ENCODE assay signal across 11 cellular contexts in genomic region chr3:72255191-72255590, GRCh38.
DNase-seq lines count a peak whose midpoint lies in the region; ATAC-seq, FAIRE-seq and TF ChIP-seq lines count a peak whose summit lies in the region.
"Had no signal": no experiment of that assay in that cellular context is flagged by ENCODE, and none has a peak within 500 bp of the region (broad histone marks: within the 10 kb centered on the region; RNA-seq: fewer than 3 reads in every experiment).

No MANE protein-coding gene starts in this region.

- no peaks in the 10 kb centered on the region for H3F3A ChIP-seq in MM.1S (ENCODE audit: insufficient read depth, low read length)

- no peak for FAIRE-seq in K562 (lab: Jason Lieb, UNC)

- BruUV-seq in K562 (replicated peaks; lab: Mats Ljungman, UMichigan), result no TSS peak

- DNase-seq in K562 (ENCODE audit: extremely low read depth in 1 of 4, low spot score in 3 of 4) (no peak), hepatocyte (ENCODE audit: low spot score) (peak; percentile 40), stomach (peak; percentile 48), MM.1S (no peak), gastrocnemius medialis (no peak)
- DNase-seq: activated CD4-positive, alpha-beta T cell treated with anti-CD3 and anti-CD28 coated beads, Interleukin-2, amount 10 ng/mL, durations not matched to agents 24 days and 14 days; activated naive CD8-positive, alpha-beta T cell treated with anti-CD3 and anti-CD28 coated beads, Interleukin-2, amount 10 ng/mL, durations not matched to agents 7 days and 5 days; midbrain; NCI-H187 treated with DMSO at 0.1 percent for 48 hours had no signal

- POLR2A ChIA-PET in K562 (lab: Yijun Ruan, JAX), result no interaction called here

- no peak overlapping the region for H3K27ac ChIP-seq in K562 (ENCODE audit: extremely low read depth, low read depth, low read length)
- peak overlapping the region; percentile 54 for H3K27ac ChIP-seq in hepatocyte
- H3K27ac ChIP-seq in stomach, result peak overlapping the region in 3 of 5 donors; percentile 61 to 74 (median 71)
- H3K27ac ChIP-seq in MM.1S (ENCODE audit: low read length), result no peak overlapping the region
- H3K27ac ChIP-seq in gastrocnemius medialis, result no peak overlapping the region

- ATAC-seq in K562 (no peak), GM21529 (IDR thresholded peaks at IDR 0.05; ENCODE audit: unreplicated experiment) (no peak), gastrocnemius medialis (no peak)

- intact Hi-C loops in K562 (cut with micrococcal nuclease) (no loop called here), stomach (cut with DNase I; ENCODE audit: low total_unique reads) (no loop called here), gastrocnemius medialis (cut with DNase I; ENCODE audit: low total_unique reads) (no loop called here)

- H3K4me3 ChIP-seq in K562 (no peak overlapping the region), hepatocyte (no peak overlapping the region), stomach (no peak overlapping the region), MM.1S (ENCODE audit: low read length) (no peak overlapping the region), gastrocnemius medialis (no peak overlapping the region)

- TF ChIP-seq EP300 in Ishikawa (IDR thresholded peaks at IDR 0.05; ENCODE audit: borderline replicate concordance) (no peak), K562 (IDR thresholded peaks at IDR 0.05; ENCODE audit: low read length) (no peak), stomach (IDR thresholded peaks at IDR 0.05) (no peak)

- H3K4me1 ChIP-seq in K562 (replicated peaks in 1 of 2; ENCODE audit: control insufficient read depth in 2 of 2, insufficient read depth in 2 of 2, low read length in 2 of 2) (peaks cover 3 to 8% of the 10 kb centered on the region in 2 experiments; a peak in 4 of 5 replicates), hepatocyte (ENCODE audit: insufficient read depth) (peaks cover 28% of the 10 kb centered on the region), stomach (peaks cover 16 to 39% (median 26%) of the 10 kb centered on the region in 4 donors), MM.1S (ENCODE audit: low read length) (peaks cover 17% of the 10 kb centered on the region), gastrocnemius medialis (no peaks in the 10 kb centered on the region)

- H3K9me2 ChIP-seq in hepatocyte (replicated peaks; ENCODE audit: insufficient read depth) (no peaks in the 10 kb centered on the region), MM.1S (replicated peaks; ENCODE audit: insufficient read depth, low read length) (no peaks in the 10 kb centered on the region)

- CTCF ChIA-PET in K562 (lab: Yijun Ruan, JAX; ENCODE audit: low intra/inter-chr PET ratio), result no interaction called here

- no peaks in the 10 kb centered on the region for H3K9me1 ChIP-seq in K562 (ENCODE audit: control insufficient read depth, insufficient read depth, low read length)

- H3K79me2 ChIP-seq in K562 (ENCODE audit: control insufficient read depth, insufficient read depth, low read length), result no peaks in the 10 kb centered on the region
- H3K79me2 ChIP-seq in hepatocyte, result no peaks in the 10 kb centered on the region
- no peaks in the 10 kb centered on the region for H3K79me2 ChIP-seq in MM.1S (ENCODE audit: low read length)

- TF ChIP-seq CTCF in K562 (IDR thresholded peaks at IDR 0.05 in 2 of 3, conservative IDR thresholded peaks at IDR 0.05 in 1 of 3; ENCODE audit: insufficient read depth in 2 of 3, low read depth in 1 of 3, low read length in 3 of 3) (no peak), hepatocyte (IDR thresholded peaks at IDR 0.05; ENCODE audit: poor library complexity) (no peak), stomach (IDR thresholded peaks at IDR 0.05) (no peak), MM.1S (IDR thresholded peaks at IDR 0.05; ENCODE audit: low read length) (no peak), gastrocnemius medialis (IDR thresholded peaks at IDR 0.05 in 4 of 5, conservative IDR thresholded peaks at IDR 0.05 in 1 of 5) (no peak)

- H3K4me2 ChIP-seq in K562 (ENCODE audit: insufficient read depth, low read length), result no peak overlapping the region
- peak overlapping the region; percentile 50 for H3K4me2 ChIP-seq in hepatocyte
- no peak overlapping the region for H3K4me2 ChIP-seq in MM.1S (ENCODE audit: low read depth, low read length)

- H3K9ac ChIP-seq in K562 (ENCODE audit: insufficient read depth in 1 of 2, low read depth in 2 of 2, low read length in 2 of 2) (no peak overlapping the region), MM.1S (ENCODE audit: low read length) (no peak overlapping the region)

- no peaks in the 10 kb centered on the region for H4K20me1 ChIP-seq in K562 (replicated peaks; ENCODE audit: control insufficient read depth, insufficient read depth, low read length)
- H4K20me1 ChIP-seq in hepatocyte (ENCODE audit: insufficient read depth, poor library complexity, severe bottlenecking), result no peaks in the 10 kb centered on the region
- no peaks in the 10 kb centered on the region for H4K20me1 ChIP-seq in MM.1S (ENCODE audit: insufficient read depth, low read length)

- H2AFZ ChIP-seq in K562 (ENCODE audit: low read depth, low read length) (no peak overlapping the region), hepatocyte (no peak overlapping the region), MM.1S (ENCODE audit: low read length) (no peak overlapping the region)

- H3K36me3 ChIP-seq in K562 (ENCODE audit: control insufficient read depth, insufficient read depth, low read length), result no peaks in the 10 kb centered on the region
- no peaks in the 10 kb centered on the region for H3K36me3 ChIP-seq in hepatocyte (replicated peaks; ENCODE audit: insufficient read depth, low read depth)
- no peaks in the 10 kb centered on the region for H3K36me3 ChIP-seq in stomach
- H3K36me3 ChIP-seq in MM.1S (replicated peaks; ENCODE audit: insufficient read depth, low read length), result no peaks in the 10 kb centered on the region
- H3K36me3 ChIP-seq in gastrocnemius medialis, result no peaks in the 10 kb centered on the region

- TF ChIP-seq POLR2A in K562 (conservative IDR thresholded peaks at IDR 0.05) (no peak), stomach (IDR thresholded peaks at IDR 0.05) (no peak), gastrocnemius medialis (IDR thresholded peaks at IDR 0.05) (no peak)

- no peaks in the 10 kb centered on the region for H3K27me3 ChIP-seq in K562 (ENCODE audit: control insufficient read depth in 2 of 2, insufficient read depth in 2 of 2, low read length in 2 of 2)
- H3K27me3 ChIP-seq in hepatocyte, result no peaks in the 10 kb centered on the region
- no peaks in the 10 kb centered on the region for H3K27me3 ChIP-seq in stomach
- no peaks in the 10 kb centered on the region for H3K27me3 ChIP-seq in MM.1S (replicated peaks; ENCODE audit: insufficient read depth, low read length)
- peaks cover 0 to 9% (median 2%) of the 10 kb centered on the region in 3 donors for H3K27me3 ChIP-seq in gastrocnemius medialis

- in situ Hi-C loops in K562 (cut with MboI), result no loop called here
- in situ Hi-C loops in gastrocnemius medialis (cut with MboI; ENCODE audit: low sequenced_read_pairs in 4 of 4), result no loop called here

- TF ChIP-seq RAD21 in Ishikawa (IDR thresholded peaks at IDR 0.05; ENCODE audit: low read depth), result no peak
- TF ChIP-seq RAD21 in K562 (CRISPR knock-in tag; conservative IDR thresholded peaks at IDR 0.05 in 1 of 2, IDR thresholded peaks at IDR 0.05 in 1 of 2), result no peak

- no peaks in the 10 kb centered on the region for H3K9me3 ChIP-seq in K562 (replicated peaks; ENCODE audit: control insufficient read depth, insufficient read depth, low read depth, low read length)
- H3K9me3 ChIP-seq in hepatocyte (ENCODE audit: low read depth), result no peaks in the 10 kb centered on the region
- no peaks in the 10 kb centered on the region for H3K9me3 ChIP-seq in stomach
- no peaks in the 10 kb centered on the region for H3K9me3 ChIP-seq in MM.1S (replicated peaks; ENCODE audit: insufficient read depth, low read length)
- H3K9me3 ChIP-seq in gastrocnemius medialis, result no peaks in the 10 kb centered on the region

- 9% methylated on average over 1 of the region's 2 CpGs for WGBS in K562 (ENCODE audit: insufficient coverage, low coverage, missing lambda C conversion rate)
- 2% methylated on average over 2 of the region's 2 CpGs for WGBS in hepatocyte (ENCODE audit: low lambda C conversion rate, missing lambda C conversion rate)
- 0 to 22% (median 15%) methylated on average over 2 of the region's 2 CpGs for WGBS in stomach, 5 donors

TF ChIP-seq in Ishikawa, 13 proteins besides CTCF, POLR2A, EP300 and RAD21:
- TF ChIP-seq NFIC (IDR thresholded peaks at IDR 0.05) (no peak), ZBTB7A (IDR thresholded peaks at IDR 0.05; ENCODE audit: low read depth) (no peak), YY1 (IDR thresholded peaks at IDR 0.05; ENCODE audit: low read depth) (no peak), TAF1 (IDR thresholded peaks at IDR 0.05; ENCODE audit: low read depth) (no peak), TEAD4 (IDR thresholded peaks at IDR 0.05) (peak; percentile 14; the same call in 1 of the 2 replicates)

TF ChIP-seq in K562, 482 proteins besides CTCF, POLR2A, EP300 and RAD21:
- TF ChIP-seq RFX1 (IDR thresholded peaks at IDR 0.05) (peak; percentile 59), ZNF311 (CRISPR knock-in tag; IDR thresholded peaks at IDR 0.05) (no peak)

Comparison
In these comparisons a context has a peak if more than half of its experiments do, and no peak if none do; other contexts are left out.
1. DNase-seq: peak in hepatocyte (single experiment) and stomach (single experiment); none in K562 (0 of 4), MM.1S (single experiment) and gastrocnemius medialis (0 of 2).
2. H3K27ac ChIP-seq: peak in hepatocyte (single experiment) and stomach (3 of 5); none in K562 (single experiment), MM.1S (single experiment) and gastrocnemius medialis (0 of 4).